Comparison of ENCODE assay signal across 16 cellular contexts in genomic region chr4:8342651-8343050, GRCh38.
A peak's percentile ranks its signal among the peaks of the same experiment; 100 is the strongest.
DNase-seq lines count a peak whose midpoint lies in the region; ATAC-seq and TF ChIP-seq lines count a peak whose summit lies in the region.
"Had no signal": no experiment of that assay in that cellular context is flagged by ENCODE, and none has a peak within 500 bp of the region (broad histone marks: within the 10 kb centered on the region; RNA-seq: fewer than 3 reads in every experiment).

No MANE protein-coding gene starts in this region.

- no peak overlapping the region for H4K8ac ChIP-seq in neuronal stem cell (ENCODE audit: low read depth, low read length)

- peak; percentile 2 for TF ChIP-seq CTCF in AG09309 (IDR thresholded peaks at IDR 0.05; ENCODE audit: control insufficient read depth, insufficient read depth, low read depth, low read length, missing control alignments)
- peak; percentile 45 for TF ChIP-seq CTCF in chondrocyte (IDR thresholded peaks at IDR 0.05)
- no peak for TF ChIP-seq CTCF in natural killer cell (IDR thresholded peaks at IDR 0.05)

- DNase-seq in AG09309 (ENCODE audit: low read depth) (no peak), HEK293T (ENCODE audit: extremely low spot score) (peak; percentile 48), chondrocyte (ENCODE audit: low spot score) (peak; percentile 50), neuronal stem cell (ENCODE audit: low spot score) (no peak), RPMI8226 (no peak), NCI-H2196 (lab: John Stamatoyannopoulos, UW; ENCODE audit: unreplicated experiment) (no peak), globus pallidus (ENCODE audit: low spot score) (no peak), natural killer cell (no peak)
- DNase-seq: activated CD4-positive, alpha-beta T cell treated with anti-CD3 and anti-CD28 coated beads, Interleukin-2, amount 50 U/mL, for 4 hours; C1 segment of cervical spinal cord; GF-D8; hippocampal formation; lower lobe of right lung; NCI-H2081 treated with DMSO at 0.1 percent for 48 hours; nucleus accumbens had no signal

- H3K9me3 Mint-ChIP-seq in chondrocyte (ENCODE audit: low read depth) = no peaks in the 10 kb centered on the region
- no peaks in the 10 kb centered on the region for H3K9me3 Mint-ChIP-seq in natural killer cell
- H3K9me3 Mint-ChIP-seq: activated T-helper 17 cell treated with anti-CD3 and anti-CD28 coated beads, Interleukin-2, amount 50 U/mL, for 72 hours had no signal

- H3K27me3 Mint-ChIP-seq in chondrocyte (ENCODE audit: low read depth) (peaks cover 2% of the 10 kb centered on the region), natural killer cell (ENCODE audit: low read depth in 2 of 2) (peaks cover 5 to 17% of the 10 kb centered on the region in 2 donors)

- H3K27ac Mint-ChIP-seq in chondrocyte (ENCODE audit: unreplicated experiment) (no peak overlapping the region), natural killer cell (no peak overlapping the region)
- H3K27ac Mint-ChIP-seq: activated T-helper 17 cell treated with anti-CD3 and anti-CD28 coated beads, Interleukin-2, amount 50 U/mL, for 72 hours had no signal

- peaks cover 0 to 4% of the 10 kb centered on the region in 2 donors for H3K4me1 ChIP-seq in neuronal stem cell (ENCODE audit: control insufficient read depth in 2 of 2, insufficient read depth in 1 of 2, low read depth in 1 of 2, low read length in 2 of 2)

- H3K36me3 Mint-ChIP-seq in chondrocyte (ENCODE audit: low read depth) = no peaks in the 10 kb centered on the region
- H3K36me3 Mint-ChIP-seq in natural killer cell = no peaks in the 10 kb centered on the region

- no peak overlapping the region for H3K27ac ChIP-seq in neuronal stem cell (replicated peaks; ENCODE audit: low read length)
- H3K27ac ChIP-seq: lower lobe of right lung had no signal

- H3K4ac ChIP-seq in neuronal stem cell (ENCODE audit: low read length) = no peak overlapping the region

- POLR2A ChIA-PET in HEK293T (lab: Yijun Ruan, JAX) = no interaction called here

- H3K4me2 ChIP-seq in neuronal stem cell (ENCODE audit: insufficient read depth, low read length, poor library complexity, severe bottlenecking) = no peak overlapping the region

- no peak overlapping the region for H2BK5ac ChIP-seq in neuronal stem cell (ENCODE audit: low read length)

- H3K4me1 Mint-ChIP-seq in chondrocyte (ENCODE audit: low read depth) (peaks cover 10% of the 10 kb centered on the region), natural killer cell (no peaks in the 10 kb centered on the region)
- H3K4me1 Mint-ChIP-seq: activated T-helper 17 cell treated with anti-CD3 and anti-CD28 coated beads, Interleukin-2, amount 50 U/mL, for 72 hours had no signal

- no peak overlapping the region for H2BK120ac ChIP-seq in neuronal stem cell (ENCODE audit: low read depth, low read length)

- no peaks in the 10 kb centered on the region for H3K79me1 ChIP-seq in neuronal stem cell (ENCODE audit: low read depth, low read length)

- no CpG with 5 or more reads among the region's 9 CpGs for WGBS in neuronal stem cell (ENCODE audit: extremely low coverage in 2 of 2, insufficient read length in 2 of 2, insufficient replicate concordance in 1 of 2), 2 donors

- no peaks in the 10 kb centered on the region for H3K36me3 ChIP-seq in neuronal stem cell (replicated peaks in 1 of 2; ENCODE audit: control insufficient read depth in 2 of 2, insufficient read depth in 2 of 2, low read length in 2 of 2)
- H3K36me3 ChIP-seq: lower lobe of right lung had no signal

- H3K23ac ChIP-seq in neuronal stem cell (ENCODE audit: low read depth, low read length, poor library complexity) = no peak overlapping the region

- no peak overlapping the region for H2AFZ ChIP-seq in neuronal stem cell (ENCODE audit: low read length)

- no peak overlapping the region for H2BK12ac ChIP-seq in neuronal stem cell (ENCODE audit: low read length)

- no peaks in the 10 kb centered on the region for H3K27me3 ChIP-seq in neuronal stem cell (ENCODE audit: control insufficient read depth in 3 of 3, insufficient read depth in 3 of 3, low read depth in 1 of 3, low read length in 3 of 3)

- H3K9me3 ChIP-seq in neuronal stem cell (replicated peaks in 1 of 2; ENCODE audit: control insufficient read depth in 2 of 2, insufficient read depth in 1 of 2, low read depth in 1 of 2, low read length in 2 of 2) = peaks cover 3% of the 10 kb centered on the region in 2 donors
- H3K9me3 ChIP-seq: lower lobe of right lung had no signal

- peak overlapping the region; percentile 1 for H2AK5ac ChIP-seq in neuronal stem cell (ENCODE audit: low read depth, low read length)

- H3K9ac ChIP-seq in neuronal stem cell (ENCODE audit: low read depth, low read length, poor library complexity) = no peak overlapping the region

- no peak overlapping the region for H3K4me3 Mint-ChIP-seq in chondrocyte (ENCODE audit: unreplicated experiment)
- H3K4me3 Mint-ChIP-seq in natural killer cell = no peak overlapping the region
- H3K4me3 Mint-ChIP-seq: activated T-helper 17 cell treated with anti-CD3 and anti-CD28 coated beads, Interleukin-2, amount 50 U/mL, for 72 hours had no signal

- H4K91ac ChIP-seq in neuronal stem cell (ENCODE audit: low read depth, low read length, poor library complexity) = no peak overlapping the region

- no peak overlapping the region for H2BK15ac ChIP-seq in neuronal stem cell (ENCODE audit: low read length)

- no peak overlapping the region for H3K14ac ChIP-seq in neuronal stem cell (ENCODE audit: low read length)

- H3K18ac ChIP-seq in neuronal stem cell (ENCODE audit: low read length) = no peak overlapping the region

- CTCF ChIA-PET in HEK293T (lab: Yijun Ruan, JAX) = interaction anchor here (0.8 to 0.9 kb wide), 3 partner anchors 11 to 100 kb away, joined by 3 read pairs; no protein-coding TSS in a partner anchor

- no peak overlapping the region for H3K4me3 ChIP-seq in AG09309 (ENCODE audit: control insufficient read depth, low read depth, low read length)
- H3K4me3 ChIP-seq in neuronal stem cell (ENCODE audit: low read length in 2 of 2) = no peak overlapping the region
- H3K4me3 ChIP-seq: lower lobe of right lung had no signal

- ATAC-seq in natural killer cell = no peak
- ATAC-seq: activated T-helper 17 cell treated with anti-CD3 and anti-CD28 coated beads, Interleukin-2, amount 50 U/mL, for 72 hours had no signal

- intact Hi-C loops in natural killer cell (cut with micrococcal nuclease) = no loop called here

TF ChIP-seq in HEK293T, 16 proteins besides CTCF, POLR2A, EP300 and RAD21:
- no peak for TF ChIP-seq ELF4 (IDR thresholded peaks at IDR 0.05)
- no peak for TF ChIP-seq SUZ12 (IDR thresholded peaks at IDR 0.05)
- no peak for TF ChIP-seq TARDBP (IDR thresholded peaks at IDR 0.05)
- TF ChIP-seq BHLHE40 (IDR thresholded peaks at IDR 0.05; ENCODE audit: borderline replicate concordance) = no peak
- TF ChIP-seq CTBP1 (IDR thresholded peaks at IDR 0.05; ENCODE audit: borderline replicate concordance) = no peak
- TF ChIP-seq FOXA1 (IDR thresholded peaks at IDR 0.05) = no peak
- TF ChIP-seq NFRKB (IDR thresholded peaks at IDR 0.05) = no peak
- no peak for TF ChIP-seq ZNF384 (IDR thresholded peaks at IDR 0.05)
- TF ChIP-seq FOXM1 (IDR thresholded peaks at IDR 0.05; ENCODE audit: borderline replicate concordance) = no peak
- no peak for TF ChIP-seq FOXK2 (IDR thresholded peaks at IDR 0.05)
- TF ChIP-seq ARNT (IDR thresholded peaks at IDR 0.05) = no peak
- TF ChIP-seq LEF1 (IDR thresholded peaks at IDR 0.05; ENCODE audit: borderline replicate concordance) = no peak

Comparison
In these comparisons a context has a peak if more than half of its experiments do, and no peak if none do; other contexts are left out.
1. DNase-seq: peak in HEK293T (single experiment) and chondrocyte (single experiment); none in AG09309 (single experiment), neuronal stem cell (single experiment), RPMI8226 (single experiment), NCI-H2196 (single experiment), globus pallidus (single experiment) and natural killer cell (single experiment).